In genomic region chr7:91880016-91880412, GRCh38 we compare ENCODE assay signal across 8 cellular contexts. TPM values are rescaled to one million over a fixed set of nuclear protein-coding genes. Genes with fewer than 3 reads are reported as not detected.
DNase-seq lines count a peak whose midpoint lies in the region; ATAC-seq and TF ChIP-seq lines count a peak whose summit lies in the region.

No MANE protein-coding gene starts in this region.

- no peak for TF ChIP-seq CTCF in AG10803 (conservative IDR thresholded peaks at IDR 0.05; ENCODE audit: low read length)
- no peak for TF ChIP-seq CTCF in thyroid gland (IDR thresholded peaks at IDR 0.05)

- WGBS in thyroid gland, 2 donors: 2 to 3% methylated on average over 9 of the region's 9 CpGs

- no peaks in the 10 kb centered on the region for H3K9me3 ChIP-seq in thyroid gland

- intact Hi-C loops in thyroid gland (cut with DNase I): loop anchor here (5.0 kb wide), 1 partner anchor 252 kb away; the partner anchor contains the start of gene CYP51A1

- no peaks in the 10 kb centered on the region for H3K36me3 ChIP-seq in thyroid gland

- H3K27me3 Mint-ChIP-seq in activated CD4-positive, alpha-beta memory T cell treated with anti-CD3 and anti-CD28 coated beads, Interleukin-2, amount 10 ng/mL, durations not matched to agents 7 days and 5 days: no peaks in the 10 kb centered on the region

- CTCF ChIA-PET in activated CD4-positive, alpha-beta memory T cell treated with anti-CD3 and anti-CD28 coated beads, Interleukin-2, amount 10 ng/mL, durations not matched to agents 7 days and 5 days (lab: Charles Lee): interaction anchor here (0.5 to 2.8 kb wide), 17 partner anchors 8 to 1398 kb away, joined by 3 to 24 read pairs (median 4); partner anchors contain the start of genes AKAP9, CYP51A1 and GATAD1

- POLR2A ChIA-PET in activated CD4-positive, alpha-beta memory T cell treated with anti-CD3 and anti-CD28 coated beads, Interleukin-2, amount 10 ng/mL, durations not matched to agents 7 days and 5 days (lab: Charles Lee): interaction anchor here (0.6 to 2.4 kb wide), 10 partner anchors 10 to 568 kb away, joined by 3 to 17 read pairs (median 4); partner anchors contain the start of genes AKAP9, ANKIB1, GATAD1 and KRIT1

- H3K4me1 ChIP-seq in thyroid gland: peaks cover 8% of the 10 kb centered on the region in 2 donors

- H3K4me3 Mint-ChIP-seq in activated CD4-positive, alpha-beta memory T cell treated with anti-CD3 and anti-CD28 coated beads, Interleukin-2, amount 10 ng/mL, durations not matched to agents 7 days and 5 days: peak overlapping the region; percentile 91

- DNase-seq in AG10803 (ENCODE audit: low read depth) (peak; percentile 13), inferior parietal cortex (ENCODE audit: extremely low spot score) (peak; percentile 11), thyroid gland (no peak), globus pallidus (ENCODE audit: low spot score) (no peak), C1 segment of cervical spinal cord (lab: John Stamatoyannopoulos, UW) (no peak), NCI-H2227 (lab: John Stamatoyannopoulos, UW; ENCODE audit: unreplicated experiment) (no peak)
- DNase-seq in activated CD4-positive, alpha-beta memory T cell treated with anti-CD3 and anti-CD28 coated beads, Interleukin-2, amount 10 ng/mL, durations not matched to agents 7 days and 5 days: no peak

- TF ChIP-seq POLR2A in thyroid gland (IDR thresholded peaks at IDR 0.05): no peak

- peak overlapping the region in 1 of 3 donors; percentile 62 for H3K27ac ChIP-seq in thyroid gland

- H3K27me3 ChIP-seq in thyroid gland: no peaks in the 10 kb centered on the region

- peaks cover 31% of the 10 kb centered on the region for H3K36me3 Mint-ChIP-seq in activated CD4-positive, alpha-beta memory T cell treated with anti-CD3 and anti-CD28 coated beads, Interleukin-2, amount 10 ng/mL, durations not matched to agents 7 days and 5 days (ENCODE audit: low read depth)

- peak overlapping the region; percentile 89 for H3K4me3 ChIP-seq in AG10803 (ENCODE audit: low read length)
- peak overlapping the region; percentile 7 to 66 (median 50) for H3K4me3 ChIP-seq in thyroid gland (replicated peaks in 1 of 3)

- H3K4me1 Mint-ChIP-seq in activated CD4-positive, alpha-beta memory T cell treated with anti-CD3 and anti-CD28 coated beads, Interleukin-2, amount 10 ng/mL, durations not matched to agents 7 days and 5 days: peaks cover 30% of the 10 kb centered on the region

- no peaks in the 10 kb centered on the region for H3K9me3 Mint-ChIP-seq in activated CD4-positive, alpha-beta memory T cell treated with anti-CD3 and anti-CD28 coated beads, Interleukin-2, amount 10 ng/mL, durations not matched to agents 7 days and 5 days

- ATAC-seq in GM21786 (IDR thresholded peaks at IDR 0.05; ENCODE audit: unreplicated experiment): peak; percentile 3

- peak overlapping the region; percentile 88 for H3K27ac Mint-ChIP-seq in activated CD4-positive, alpha-beta memory T cell treated with anti-CD3 and anti-CD28 coated beads, Interleukin-2, amount 10 ng/mL, durations not matched to agents 7 days and 5 days

RNA-seq across cellular contexts. Expression of gene MTERF1, which starts 0.5 kb away (rescaled TPM):
- 10 to 100 TPM; 15.4 to 15.6 TPM for total RNA-seq in activated CD4-positive, alpha-beta memory T cell treated with anti-CD3 and anti-CD28 coated beads, Interleukin-2, amount 10 ng/mL, durations not matched to agents 7 days and 5 days
- total RNA-seq in thyroid gland: 10 to 100 TPM; 13.0 to 27.7 (median 21.5) TPM

Comparison
In these comparisons a context has a peak if more than half of its experiments do, and no peak if none do; other contexts are left out.
1. DNase-seq: peak in AG10803 (single experiment) and inferior parietal cortex (single experiment); none in activated CD4-positive, alpha-beta memory T cell treated with anti-CD3 and anti-CD28 coated beads, Interleukin-2, amount 10 ng/mL, durations not matched to agents 7 days and 5 days (single experiment), thyroid gland (0 of 2), globus pallidus (single experiment), C1 segment of cervical spinal cord (0 of 14) and NCI-H2227 (single experiment).